28 cellular contexts compared by ENCODE assay signal in genomic region chr10:96699613-96700012, GRCh38. TPM values are rescaled to one million over a fixed set of nuclear protein-coding genes. Genes with fewer than 3 reads are reported as not detected.
DNase-seq lines count a peak whose midpoint lies in the region; ATAC-seq and TF ChIP-seq lines count a peak whose summit lies in the region.
"Had no signal": no experiment of that assay in that cellular context is flagged by ENCODE, and none has a peak within 500 bp of the region (broad histone marks: within the 10 kb centered on the region; RNA-seq: fewer than 3 reads in every experiment).

No MANE protein-coding gene starts in this region.

- H3K27me3 ChIP-seq in BLaER1: no peaks in the 10 kb centered on the region
- no peaks in the 10 kb centered on the region for H3K27me3 ChIP-seq in OCI-LY3 (ENCODE audit: low read depth, low read length)
- no peaks in the 10 kb centered on the region for H3K27me3 ChIP-seq in uterus
- H3K27me3 ChIP-seq: adrenal gland, MG63 had no signal

- peak overlapping the region; percentile 85 for H3K4me2 ChIP-seq in BLaER1
- peak overlapping the region; percentile 99 for H3K4me2 ChIP-seq in OCI-LY3 (ENCODE audit: low read length)

- H4K20me1 ChIP-seq in BLaER1 (peaks cover 100% of the 10 kb centered on the region), OCI-LY3 (ENCODE audit: insufficient read depth, low read length) (no peaks in the 10 kb centered on the region)

- no peaks in the 10 kb centered on the region for H3K9me3 Mint-ChIP-seq in naive B cell
- H3K9me3 Mint-ChIP-seq: activated T-helper 1 cell treated with anti-CD3 and anti-CD28 coated beads, Interleukin-12 subunit alpha, Interleukin-12 subunit beta, Interleukin-2, Interleukin-4 antibody, amounts not matched to agents 30 ng/mL and 10 ng/mL and 1 ng/mL, durations not matched to agents 14 hours and 24 hours and 36 hours; T-helper 1 cell treated with Interleukin-12 subunit alpha and Interleukin-12 subunit beta and Interleukin-4 antibody, amounts not matched to agents 30 μg/mL and 1 μg/mL, for 36 hours had no signal

- peak overlapping the region; percentile 95 to 99 (median 96) for H3K4me3 Mint-ChIP-seq in naive B cell
- H3K4me3 Mint-ChIP-seq: activated T-helper 1 cell treated with anti-CD3 and anti-CD28 coated beads, Interleukin-12 subunit alpha, Interleukin-12 subunit beta, Interleukin-2, Interleukin-4 antibody, amounts not matched to agents 30 ng/mL and 10 ng/mL and 1 ng/mL, durations not matched to agents 14 hours and 24 hours and 36 hours; T-helper 1 cell treated with Interleukin-12 subunit alpha and Interleukin-12 subunit beta and Interleukin-4 antibody, amounts not matched to agents 30 μg/mL and 1 μg/mL, for 36 hours had no signal

- TF ChIP-seq POLR2A in uterus (IDR thresholded peaks at IDR 0.05): no peak

- H3K27ac ChIP-seq in BLaER1: peak overlapping the region; percentile 67; the same call in 1 of the 2 replicates
- H3K27ac ChIP-seq in OCI-LY3 (ENCODE audit: low read length): peak overlapping the region; percentile 80
- no peak overlapping the region for H3K27ac ChIP-seq in uterus
- H3K27ac ChIP-seq: RWPE1 had no signal

- H3K36me3 ChIP-seq in BLaER1 (peaks cover 73% of the 10 kb centered on the region), OCI-LY3 (replicated peaks; ENCODE audit: low read depth, low read length) (peaks cover 3% of the 10 kb centered on the region), uterus (no peaks in the 10 kb centered on the region)
- H3K36me3 ChIP-seq: adrenal gland, MG63 had no signal

- peak overlapping the region; percentile 93 to 100 (median 99) for H3K27ac Mint-ChIP-seq in naive B cell
- H3K27ac Mint-ChIP-seq: activated T-helper 1 cell treated with anti-CD3 and anti-CD28 coated beads, Interleukin-12 subunit alpha, Interleukin-12 subunit beta, Interleukin-2, Interleukin-4 antibody, amounts not matched to agents 30 ng/mL and 10 ng/mL and 1 ng/mL, durations not matched to agents 14 hours and 24 hours and 36 hours; T-helper 1 cell treated with Interleukin-12 subunit alpha and Interleukin-12 subunit beta and Interleukin-4 antibody, amounts not matched to agents 30 μg/mL and 1 μg/mL, for 36 hours had no signal

- H2AFZ ChIP-seq in OCI-LY3 (ENCODE audit: low read depth, low read length): peak overlapping the region; percentile 54; the same call in 1 of the 2 replicates

- peak overlapping the region; percentile 72 for H3K9ac ChIP-seq in BLaER1
- H3K9ac ChIP-seq in OCI-LY3 (ENCODE audit: low read length): peak overlapping the region; percentile 65

- no peak overlapping the region for H3K4me3 ChIP-seq in BLaER1
- H3K4me3 ChIP-seq in GM12864 (ENCODE audit: low read depth, low read length): peak overlapping the region; percentile 69
- peak overlapping the region; percentile 75 for H3K4me3 ChIP-seq in OCI-LY3 (ENCODE audit: low read length)
- H3K4me3 ChIP-seq in uterus: no peak overlapping the region
- H3K4me3 ChIP-seq: adrenal gland, MG63 had no signal

- H3K4me1 Mint-ChIP-seq in naive B cell: peaks cover 72 to 80% (median 76%) of the 10 kb centered on the region in 3 donors

- H3K4me1 ChIP-seq in BLaER1 (peaks cover 99% of the 10 kb centered on the region), OCI-LY3 (ENCODE audit: low read length) (peaks cover 73% of the 10 kb centered on the region), uterus (no peaks in the 10 kb centered on the region)

- no peak for ATAC-seq in naive B cell (ENCODE audit: low read depth in 2 of 2)
- no peak for ATAC-seq in HG02884 (IDR thresholded peaks at IDR 0.05; ENCODE audit: unreplicated experiment)
- ATAC-seq: right cardiac atrium had no signal

- H3K27me3 Mint-ChIP-seq in naive B cell: no peaks in the 10 kb centered on the region

- DNase-seq in GM12864 (ENCODE audit: low read depth) (no peak), naive B cell (peak; percentile 45), uterus (no peak), SHP77 (lab: John Stamatoyannopoulos, UW) (no peak)
- DNase-seq in activated CD8-positive, alpha-beta memory T cell treated with anti-CD3 and anti-CD28 coated beads, Interleukin-2, amount 50 U/mL, for 4 hours: no peak
- DNase-seq: activated CD4-positive, alpha-beta T cell treated with anti-CD3 and anti-CD28 coated beads, Interleukin-2, amount 50 U/mL, for 48 hours; activated naive CD4-positive, alpha-beta T cell treated with Interleukin-2 at 50 U/mL for 16 hours; adrenal gland; central memory CD4-positive, alpha-beta T cell; cortex of kidney; DMS153; erythroblast; KG1; mesenchymal stem cell; MG63; NCI-H1436; NCI-H2081 treated with DMSO at 0.1 percent for 48 hours; NCI-H226; posterior cingulate gyrus; right cardiac atrium; stimulated activated CD4-positive, alpha-beta T cell treated with anti-CD3 and anti-CD28 coated beads, Interleukin-2, amount 100 ng/mL, for 24 hours; trophoblast cell had no signal

- peaks cover 0 to 10% of the 10 kb centered on the region in 2 donors for H3K36me3 Mint-ChIP-seq in naive B cell

- H3K79me2 ChIP-seq in OCI-LY3 (ENCODE audit: low read length): peaks cover 40% of the 10 kb centered on the region

- intact Hi-C loops in uterus (cut with DNase I; ENCODE audit: low total_unique reads): no loop called here

- no peak for TF ChIP-seq CTCF in GM12864 (IDR thresholded peaks at IDR 0.05; ENCODE audit: low read depth, low read length, missing control alignments)
- TF ChIP-seq CTCF in OCI-LY3 (IDR thresholded peaks at IDR 0.05; ENCODE audit: low read depth, low read length): no peak
- TF ChIP-seq CTCF in uterus (IDR thresholded peaks at IDR 0.05): no peak

- H3K9me3 ChIP-seq in BLaER1: no peaks in the 10 kb centered on the region
- H3K9me3 ChIP-seq in OCI-LY3 (ENCODE audit: insufficient read depth, low read length): no peaks in the 10 kb centered on the region
- H3K9me3 ChIP-seq in uterus: no peaks in the 10 kb centered on the region
- H3K9me3 ChIP-seq: adrenal gland, MG63 had no signal

RNA-seq across cellular contexts. Expression of gene PIK3AP1, which starts 20.7 kb away (rescaled TPM):
- 100 to 1,000 TPM; 153 to 247 (median 170) TPM for polyA plus RNA-seq in naive B cell (ENCODE audit: low read depth in 6 of 6)
- 10 to 100 TPM in 1 of 4 donors, 1 to 10 TPM in 3; 1.7 to 10.6 (median 8.4) TPM for total RNA-seq in uterus

Comparison
In these comparisons a context has a peak if more than half of its experiments do, and no peak if none do; other contexts are left out.
1. H3K27ac ChIP-seq: peak in BLaER1 (single experiment) and OCI-LY3 (single experiment); none in uterus (0 of 2).
2. H3K4me3 ChIP-seq: peak in GM12864 (single experiment) and OCI-LY3 (single experiment); none in BLaER1 (single experiment) and uterus (0 of 2).